30 cellular contexts compared by ENCODE assay signal in the genomic region with DNA sequence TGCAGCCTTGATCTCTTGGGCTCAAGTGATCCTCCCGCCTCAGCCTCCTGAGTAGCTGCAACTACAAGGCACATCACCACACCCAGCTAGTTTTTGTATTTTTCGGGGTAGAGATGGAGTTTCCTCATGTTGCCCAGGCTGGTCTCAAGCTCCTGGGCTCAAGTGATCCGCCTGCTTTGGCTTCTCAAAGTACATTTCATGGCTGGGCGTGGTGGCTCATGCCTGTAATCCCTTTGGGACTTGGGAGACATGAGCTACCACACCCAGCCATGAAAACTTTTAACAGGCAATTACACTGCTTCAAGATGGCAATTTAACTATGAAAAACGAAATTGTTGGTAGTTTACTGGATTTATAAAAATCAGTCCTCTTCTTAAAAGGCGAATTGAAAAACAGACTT.
"Had no signal": no experiment of that assay in that cellular context is flagged by ENCODE, and none has a peak within 500 bp of the region (broad histone marks: within the 10 kb centered on the region; RNA-seq: fewer than 3 reads in every experiment).

No MANE protein-coding gene starts in this region.

- H3K27ac Mint-ChIP-seq: activated CD8-positive, alpha-beta T cell treated with anti-CD3 and anti-CD28 coated beads, Interleukin-2, amount 10 ng/mL, durations not matched to agents 7 days and 5 days; activated naive CD4-positive, alpha-beta T cell treated with anti-CD3 and anti-CD28 coated beads for 36 hours; activated naive CD8-positive, alpha-beta T cell; WTC11 had no signal

- H3K4me3 ChIP-seq: adrenal gland, SJSA1 had no signal

- H3K9me3 Mint-ChIP-seq: activated naive CD4-positive, alpha-beta T cell treated with anti-CD3 and anti-CD28 coated beads for 36 hours had no signal

- H3K27ac ChIP-seq: adrenal gland, SJSA1 had no signal

- H3K4me3 Mint-ChIP-seq: activated CD8-positive, alpha-beta T cell treated with anti-CD3 and anti-CD28 coated beads, Interleukin-2, amount 10 ng/mL, durations not matched to agents 7 days and 5 days; activated naive CD4-positive, alpha-beta T cell treated with anti-CD3 and anti-CD28 coated beads for 36 hours; activated naive CD8-positive, alpha-beta T cell; WTC11 had no signal

- H3K4me1 Mint-ChIP-seq: WTC11 had no signal

- H3K36me3 ChIP-seq: adrenal gland, SJSA1 had no signal

- ATAC-seq: activated CD8-positive, alpha-beta T cell treated with anti-CD3 and anti-CD28 coated beads, Interleukin-2, amount 10 ng/mL, durations not matched to agents 7 days and 5 days; Panc1; SK-N-SH treated with all-trans-retinoic acid at 6 μM for 48 hours; WTC11 had no signal

- H3K4me1 ChIP-seq: adrenal gland, SJSA1 had no signal

- DNase-seq: activated CD4-positive, alpha-beta T cell treated with anti-CD3 and anti-CD28 coated beads for 48 hours; activated CD4-positive, alpha-beta T cell treated with anti-CD3 and anti-CD28 coated beads, Interleukin-2, amount 50 U/mL, for 4 hours; activated CD4-positive, CD25-positive, alpha-beta regulatory T cell treated with anti-CD3 and anti-CD28 coated beads, Interleukin-2, amount 50 U/mL, for 72 hours; activated CD8-positive, alpha-beta memory T cell treated with anti-CD3 and anti-CD28 coated beads, Interleukin-2, amount 50 U/mL, for 48 hours; activated CD8-positive, alpha-beta T cell treated with anti-CD3 and anti-CD28 coated beads, Interleukin-2, amount 10 ng/mL, durations not matched to agents 7 days and 5 days; activated effector memory CD4-positive, alpha-beta T cell treated with anti-CD3 and anti-CD28 coated beads, Interleukin-2, amount 50 U/mL, for 16 hours; activated naive CD4-positive, alpha-beta T cell treated with anti-CD3 and anti-CD28 coated beads for 36 hours; activated T-cell treated with anti-CD3 and anti-CD28 coated beads, Interleukin-2, amount 50 U/mL, for 1 hour; adrenal gland; anterior cingulate cortex; central memory CD4-positive, alpha-beta T cell; IMR-90; Kasumi-1; KBM-7; NCI-H1092; NCI-H1417; NCI-H1930; NCI-H345; NCI-H510A; NCI-H526 treated with DMSO at 0.1 percent for 48 hours; NK-92 treated with Interleukin-12 subunit alpha and Interleukin-12 subunit beta, amount 100 ng/mL, for 24 hours; OCI-M1; RPMI8226; SHP77; SW 1271 had no signal

- H3K9me3 ChIP-seq: adrenal gland, SJSA1 had no signal

- H3K36me3 Mint-ChIP-seq: activated naive CD8-positive, alpha-beta T cell; WTC11 had no signal

- H3K27me3 ChIP-seq: adrenal gland, SJSA1 had no signal
